In the genomic region with DNA sequence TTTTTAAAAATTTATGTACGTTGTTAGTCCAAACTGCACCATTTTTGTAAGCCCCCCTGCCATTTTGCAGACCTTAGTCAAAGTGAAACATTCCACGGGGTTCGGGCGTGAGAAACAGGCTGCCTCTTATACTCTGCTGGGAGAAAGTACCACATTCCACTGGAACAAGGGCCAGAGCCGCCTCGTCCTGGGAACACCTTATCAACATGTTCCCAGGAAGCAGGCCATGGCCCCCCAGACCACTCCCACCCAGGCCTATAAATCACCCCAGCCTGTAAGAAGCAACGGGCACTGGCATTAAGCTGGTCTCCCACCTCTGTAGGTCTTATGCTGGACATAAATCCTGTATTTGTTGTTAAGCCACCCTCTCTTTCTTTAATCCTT, we compare ENCODE assay signal across 8 cellular contexts. TPM values are rescaled to one million over a fixed set of nuclear protein-coding genes. Genes with fewer than 3 reads are reported as not detected.
A peak's percentile ranks its signal among the peaks of the same experiment; 100 is the strongest.
DNase-seq lines count a peak whose midpoint lies in the region; ATAC-seq, FAIRE-seq and TF ChIP-seq lines count a peak whose summit lies in the region.

No MANE protein-coding gene starts in this region.

- in situ Hi-C loops in G401 (cut with HindIII; ENCODE audit: low sequenced_read_pairs) = no loop called here

- TF ChIP-seq CTCF in OCI-LY7 (conservative IDR thresholded peaks at IDR 0.05; ENCODE audit: low read length) = no peak
- TF ChIP-seq CTCF in choroid plexus epithelial cell (conservative IDR thresholded peaks at IDR 0.05; ENCODE audit: low read depth, low read length) = no peak

- peaks cover 18 to 44% (median 23%) of the 10 kb centered on the region in 4 donors for H3K4me1 Mint-ChIP-seq in CD4-positive, alpha-beta memory T cell

- DNase-seq in CD4-positive, alpha-beta memory T cell = peak in 1 of 5 donors; percentile 21
- DNase-seq in OCI-LY7 (ENCODE audit: low spot score) (no peak), choroid plexus epithelial cell (ENCODE audit: low read depth) (no peak), G401 (ENCODE audit: low spot score) (no peak), GM12892 (ENCODE audit: insufficient read length) (no peak)

- TF ChIP-seq POLR2A in GM12892 (IDR thresholded peaks at IDR 0.05; ENCODE audit: low read depth, low read length) = no peak

- H3K4me2 ChIP-seq in OCI-LY7 (ENCODE audit: low read length) = peak overlapping the region; percentile 83

- H3K4me3 Mint-ChIP-seq in CD4-positive, alpha-beta memory T cell = peak overlapping the region; percentile 80 to 100 (median 98)

- peaks cover 42% of the 10 kb centered on the region for H3K79me2 ChIP-seq in OCI-LY7 (ENCODE audit: insufficient read depth, low read depth, low read length)

- peaks cover 19% of the 10 kb centered on the region for H4K20me1 ChIP-seq in OCI-LY7 (ENCODE audit: insufficient read depth, low read length)

- H3K27me3 ChIP-seq in CD4-positive, alpha-beta memory T cell (ENCODE audit: insufficient read depth, low read length) = no peaks in the 10 kb centered on the region
- peaks cover 6% of the 10 kb centered on the region for H3K27me3 ChIP-seq in muscle layer of duodenum (ENCODE audit: low read depth, low read length)

- CTCF ChIA-PET in CD4-positive, alpha-beta memory T cell (lab: Charles Lee; ENCODE audit: partially characterized antibody) = interaction anchor here (0.8 to 2.0 kb wide), 10 partner anchors 9 to 877 kb away, joined by 3 to 12 read pairs (median 4); a partner anchor contains a TSS
- CTCF ChIA-PET in OCI-LY7 (lab: Charles Lee; ENCODE audit: unreplicated experiment) = no interaction called here

- POLR2A ChIA-PET in CD4-positive, alpha-beta memory T cell (lab: Charles Lee; ENCODE audit: partially characterized antibody) = interaction anchor here (0.7 to 1.9 kb wide), 11 partner anchors 8 to 878 kb away, joined by 3 to 17 read pairs (median 4); a partner anchor contains a TSS
- POLR2A ChIA-PET in OCI-LY7 (lab: Charles Lee) = interaction anchor here (0.8 to 2.2 kb wide), 6 partner anchors 9 to 981 kb away, joined by 3 to 6 read pairs (median 4); no protein-coding TSS in a partner anchor

- no peaks in the 10 kb centered on the region for H3K9me2 ChIP-seq in OCI-LY7 (ENCODE audit: insufficient read depth, low read length)

- H3K4me1 ChIP-seq in CD4-positive, alpha-beta memory T cell (ENCODE audit: insufficient read depth, low read length) = peaks cover 29% of the 10 kb centered on the region
- H3K4me1 ChIP-seq in OCI-LY7 (ENCODE audit: insufficient read depth, low read length, poor library complexity, severe bottlenecking) (peaks cover 19% of the 10 kb centered on the region), muscle layer of duodenum (ENCODE audit: control insufficient read depth in 1 of 2, insufficient read depth in 2 of 2, low read length in 2 of 2) (peaks cover 5 to 23% of the 10 kb centered on the region in 2 donors)

- peak overlapping the region; percentile 76; the same call in 1 of the 2 replicates for H2AFZ ChIP-seq in OCI-LY7 (ENCODE audit: low read length)

- H3K9me3 Mint-ChIP-seq in CD4-positive, alpha-beta memory T cell = peaks cover 0 to 3% (median 0%) of the 10 kb centered on the region in 8 donors

- ATAC-seq in GM21360 (IDR thresholded peaks at IDR 0.05; ENCODE audit: unreplicated experiment) = no peak
- ATAC-seq in GM18858 (IDR thresholded peaks at IDR 0.05; ENCODE audit: unreplicated experiment) = no peak

- H3K27ac Mint-ChIP-seq in CD4-positive, alpha-beta memory T cell = peak overlapping the region; percentile 53 to 99 (median 97)

- H3K36me3 ChIP-seq in CD4-positive, alpha-beta memory T cell (ENCODE audit: insufficient read depth, low read length) = peaks cover 14% of the 10 kb centered on the region
- H3K36me3 ChIP-seq in OCI-LY7 (ENCODE audit: insufficient read depth, low read length) = peaks cover 25% of the 10 kb centered on the region
- H3K36me3 ChIP-seq in muscle layer of duodenum (ENCODE audit: control insufficient read depth in 1 of 2, insufficient read depth in 2 of 2, low read length in 2 of 2) = peaks cover 6 to 12% of the 10 kb centered on the region in 2 donors

- H3K27ac ChIP-seq in CD4-positive, alpha-beta memory T cell (ENCODE audit: low read depth, low read length) = peak overlapping the region; percentile 95
- H3K27ac ChIP-seq in OCI-LY7 (ENCODE audit: low read depth, low read length, poor library complexity, severe bottlenecking) = peak overlapping the region; percentile 62
- peak overlapping the region; percentile 97 for H3K27ac ChIP-seq in muscle layer of duodenum (ENCODE audit: low read length)

- TSS peak; percentile 98 for BruUV-seq in OCI-LY7 (replicated peaks; lab: Mats Ljungman, UMichigan)

- FAIRE-seq in GM12892 (lab: Jason Lieb, UNC) = no peak

- H3K27me3 Mint-ChIP-seq in CD4-positive, alpha-beta memory T cell = peaks cover 3 to 4% of the 10 kb centered on the region in 2 donors

- H3K36me3 Mint-ChIP-seq in CD4-positive, alpha-beta memory T cell = peaks cover 14 to 30% of the 10 kb centered on the region in 2 donors

- no peaks in the 10 kb centered on the region for H3K9me3 ChIP-seq in CD4-positive, alpha-beta memory T cell (ENCODE audit: control insufficient read depth in 1 of 2, low read length in 2 of 2)
- no peaks in the 10 kb centered on the region for H3K9me3 ChIP-seq in OCI-LY7 (ENCODE audit: low read length)
- no peaks in the 10 kb centered on the region for H3K9me3 ChIP-seq in muscle layer of duodenum (ENCODE audit: control insufficient read depth in 1 of 2, low read length in 2 of 2)

- H3K4me3 ChIP-seq in CD4-positive, alpha-beta memory T cell (ENCODE audit: low read length in 2 of 2) = peak overlapping the region; percentile 32 to 95
- H3K4me3 ChIP-seq in OCI-LY7 (ENCODE audit: low read depth, low read length, poor library complexity, severe bottlenecking) (peak overlapping the region; percentile 92), choroid plexus epithelial cell (ENCODE audit: low read depth, low read length) (peak overlapping the region; percentile 68), muscle layer of duodenum (ENCODE audit: low read depth in 1 of 2, low read length in 2 of 2) (peak overlapping the region; percentile 97 to 100)

- intact Hi-C loops in CD4-positive, alpha-beta memory T cell (cut with micrococcal nuclease) = loop anchor here (1.0 to 2.0 kb wide), 5 partner anchors 31 to 876 kb away; a partner anchor contains a TSS
- intact Hi-C loops in OCI-LY7 (cut with micrococcal nuclease; ENCODE audit: unreplicated experiment) = loop anchor here (1.0 to 10.0 kb wide), 3 partner anchors 89 to 876 kb away; a partner anchor contains a TSS

RNA-seq across cellular contexts. Expression of a gene that starts 0.9 kb away (rescaled TPM):
- total RNA-seq in CD4-positive, alpha-beta memory T cell = 100 to 1,000 TPM; 158 to 159 TPM
- 10 to 100 TPM; 45.5 to 49.0 TPM for polyA plus RNA-seq in CD4-positive, alpha-beta memory T cell
- total RNA-seq in OCI-LY7 (2014; rRNA removed; shearing (Covaris generic)) = 75.9 and 82.1 TPM in 2 replicates
- total RNA-seq in OCI-LY7 (2022) = 171 and 190 TPM in 2 replicates
- total RNA-seq in G401 (2014; rRNA removed; shearing (Covaris generic)) = 32.1 and 50.5 TPM in 2 replicates
- 116 TPM for polyA plus RNA-seq in GM12892 (2012; ENCODE audit: missing spikeins)

RNA-seq across cellular contexts. Expression of a gene that starts 34.1 kb away (rescaled TPM):
- total RNA-seq in CD4-positive, alpha-beta memory T cell = not detected
- under 1 TPM in 1 of 2 donors, not detected in 1; 0.20 TPM for polyA plus RNA-seq in CD4-positive, alpha-beta memory T cell
- 0.13 TPM in 1 of 2 replicates, not detected in the other for total RNA-seq in OCI-LY7 (2014; rRNA removed; shearing (Covaris generic))
- not detected in 2 replicates for total RNA-seq in OCI-LY7 (2022)
- not detected in 2 replicates for total RNA-seq in G401 (2014; rRNA removed; shearing (Covaris generic))
- polyA plus RNA-seq in GM12892 (2012; ENCODE audit: missing spikeins) = 0.04 TPM
